Comparison of ENCODE assay signal across 18 cellular contexts in genomic region chr9:101578378-101578777, GRCh38. TPM values are rescaled to one million over a fixed set of nuclear protein-coding genes. Genes with fewer than 3 reads are reported as not detected.
DNase-seq lines count a peak whose midpoint lies in the region; ATAC-seq and TF ChIP-seq lines count a peak whose summit lies in the region.
"Had no signal": no experiment of that assay in that cellular context is flagged by ENCODE, and none has a peak within 500 bp of the region (broad histone marks: within the 10 kb centered on the region; RNA-seq: fewer than 3 reads in every experiment).

No MANE protein-coding gene starts in this region.

- TF ChIP-seq CTCF in mesothelial cell of epicardium (IDR thresholded peaks at IDR 0.05; ENCODE audit: unreplicated experiment) (no peak), glutamatergic neuron (IDR thresholded peaks at IDR 0.05; ENCODE audit: partially characterized antibody, unreplicated experiment) (no peak)

- peaks cover 21% of the 10 kb centered on the region for H3K4me1 Mint-ChIP-seq in activated T-cell treated with anti-CD3 and anti-CD28 coated beads, Interleukin-2, amount 50 U/mL, for 72 hours (ENCODE audit: low read depth)
- peaks cover 19% of the 10 kb centered on the region for H3K4me1 Mint-ChIP-seq in stimulated activated memory B cell treated with anti-CD40 and anti-IgM and Interleukin-4, amounts not matched to agents 10 μg/mL and 1 μg/mL and 100 μg/mL, for 72 hours
- peaks cover 4% of the 10 kb centered on the region for H3K4me1 Mint-ChIP-seq in mesothelial cell of epicardium
- H3K4me1 Mint-ChIP-seq in glutamatergic neuron (ENCODE audit: low read depth, unreplicated experiment) = no peaks in the 10 kb centered on the region

- H3K27me3 Mint-ChIP-seq in activated T-cell treated with anti-CD3 and anti-CD28 coated beads, Interleukin-2, amount 50 U/mL, for 72 hours (ENCODE audit: low read depth) = no peaks in the 10 kb centered on the region
- no peaks in the 10 kb centered on the region for H3K27me3 Mint-ChIP-seq in stimulated activated memory B cell treated with anti-CD40 and anti-IgM and Interleukin-4, amounts not matched to agents 10 μg/mL and 1 μg/mL and 100 μg/mL, for 72 hours
- H3K27me3 Mint-ChIP-seq in mesothelial cell of epicardium (ENCODE audit: low read depth) = no peaks in the 10 kb centered on the region
- no peaks in the 10 kb centered on the region for H3K27me3 Mint-ChIP-seq in glutamatergic neuron (ENCODE audit: unreplicated experiment)
- H3K27me3 Mint-ChIP-seq: activated naive CD8-positive, alpha-beta T cell treated with anti-CD3 and anti-CD28 coated beads, Interleukin-2, amount 10 ng/mL, durations not matched to agents 7 days and 5 days had no signal

- ATAC-seq in activated T-cell treated with anti-CD3 and anti-CD28 coated beads, Interleukin-2, amount 50 U/mL, for 72 hours (replicated peaks in 1 of 2) = no peak
- ATAC-seq in HG03025 (IDR thresholded peaks at IDR 0.05; ENCODE audit: low FRiP score, unreplicated experiment) = peak; percentile 73
- ATAC-seq in stimulated activated memory B cell treated with anti-CD40 and anti-IgM and Interleukin-4, amounts not matched to agents 10 μg/mL and 1 μg/mL and 100 μg/mL, for 72 hours = peak; percentile 78
- ATAC-seq: lower lobe of right lung, psoas muscle had no signal

- peaks cover 0 to 2% of the 10 kb centered on the region in 2 donors for H3K36me3 Mint-ChIP-seq in activated T-cell treated with anti-CD3 and anti-CD28 coated beads, Interleukin-2, amount 50 U/mL, for 72 hours (ENCODE audit: insufficient read depth in 2 of 2)
- peaks cover 4% of the 10 kb centered on the region for H3K36me3 Mint-ChIP-seq in stimulated activated memory B cell treated with anti-CD40 and anti-IgM and Interleukin-4, amounts not matched to agents 10 μg/mL and 1 μg/mL and 100 μg/mL, for 72 hours
- H3K36me3 Mint-ChIP-seq in mesothelial cell of epicardium (no peaks in the 10 kb centered on the region), glutamatergic neuron (ENCODE audit: unreplicated experiment) (no peaks in the 10 kb centered on the region)

- peak overlapping the region; percentile 45 for H3K27ac Mint-ChIP-seq in activated T-cell treated with anti-CD3 and anti-CD28 coated beads, Interleukin-2, amount 50 U/mL, for 72 hours
- peak overlapping the region; percentile 36 for H3K27ac Mint-ChIP-seq in stimulated activated memory B cell treated with anti-CD40 and anti-IgM and Interleukin-4, amounts not matched to agents 10 μg/mL and 1 μg/mL and 100 μg/mL, for 72 hours
- H3K27ac Mint-ChIP-seq in mesothelial cell of epicardium (no peak overlapping the region), glutamatergic neuron (ENCODE audit: unreplicated experiment) (no peak overlapping the region)
- H3K27ac Mint-ChIP-seq: activated naive CD8-positive, alpha-beta T cell treated with anti-CD3 and anti-CD28 coated beads, Interleukin-2, amount 10 ng/mL, durations not matched to agents 7 days and 5 days had no signal

- no peak for DNase-seq in activated T-cell treated with anti-CD3 and anti-CD28 coated beads, Interleukin-2, amount 50 U/mL, for 72 hours
- DNase-seq in activated T-cell treated with anti-CD3 and anti-CD28 coated beads for 4 hours (no peak), NOMO-1 treated with dmso at 0.1 percent for 144 hours (lab: John Stamatoyannopoulos, UW; ENCODE audit: unreplicated experiment) (peak; percentile 16), middle frontal gyrus (ENCODE audit: extremely low spot score, low spot score) (no peak), mesothelial cell of epicardium (ENCODE audit: low spot score in 2 of 2, unreplicated experiment in 2 of 2) (no peak), glutamatergic neuron (no peak)
- DNase-seq: activated CD4-positive, alpha-beta T cell treated with anti-CD3 and anti-CD28 coated beads, Interleukin-2, amount 50 U/mL, for 1 hour; activated naive CD8-positive, alpha-beta T cell treated with anti-CD3 and anti-CD28 coated beads, Interleukin-2, amount 10 ng/mL, durations not matched to agents 7 days and 5 days; DMS79 treated with DMSO at 0.1 percent for 48 hours; dorsolateral prefrontal cortex; lower lobe of right lung; NCI-H2029; psoas muscle; thyroid gland had no signal

- peaks cover 0 to 1% of the 10 kb centered on the region in 2 donors for H3K9me3 Mint-ChIP-seq in activated T-cell treated with anti-CD3 and anti-CD28 coated beads, Interleukin-2, amount 50 U/mL, for 72 hours
- H3K9me3 Mint-ChIP-seq in stimulated activated memory B cell treated with anti-CD40 and anti-IgM and Interleukin-4, amounts not matched to agents 10 μg/mL and 1 μg/mL and 100 μg/mL, for 72 hours = no peaks in the 10 kb centered on the region
- H3K9me3 Mint-ChIP-seq in mesothelial cell of epicardium = no peaks in the 10 kb centered on the region
- peaks cover 3% of the 10 kb centered on the region for H3K9me3 Mint-ChIP-seq in glutamatergic neuron (ENCODE audit: unreplicated experiment)
- H3K9me3 Mint-ChIP-seq: activated naive CD8-positive, alpha-beta T cell treated with anti-CD3 and anti-CD28 coated beads, Interleukin-2, amount 10 ng/mL, durations not matched to agents 7 days and 5 days had no signal

- no peak overlapping the region for H3K4me3 Mint-ChIP-seq in activated T-cell treated with anti-CD3 and anti-CD28 coated beads, Interleukin-2, amount 50 U/mL, for 72 hours
- no peak overlapping the region for H3K4me3 Mint-ChIP-seq in stimulated activated memory B cell treated with anti-CD40 and anti-IgM and Interleukin-4, amounts not matched to agents 10 μg/mL and 1 μg/mL and 100 μg/mL, for 72 hours
- H3K4me3 Mint-ChIP-seq in mesothelial cell of epicardium (no peak overlapping the region), glutamatergic neuron (ENCODE audit: unreplicated experiment) (no peak overlapping the region)
- H3K4me3 Mint-ChIP-seq: activated naive CD8-positive, alpha-beta T cell treated with anti-CD3 and anti-CD28 coated beads, Interleukin-2, amount 10 ng/mL, durations not matched to agents 7 days and 5 days had no signal

RNA-seq across cellular contexts. Expression of gene PPP3R2, which starts 16.4 kb away (rescaled TPM):
- not detected for total RNA-seq in activated T-cell treated with anti-CD3 and anti-CD28 coated beads, Interleukin-2, amount 50 U/mL, for 72 hours
- 0.34 to 0.38 TPM (median 0.34 TPM) in 3 replicates for total RNA-seq in mesothelial cell of epicardium
- total RNA-seq in glutamatergic neuron (ENCODE audit: unreplicated experiment) = not detected
- total RNA-seq: A673; activated naive CD8-positive, alpha-beta T cell treated with anti-CD3 and anti-CD28 coated beads, Interleukin-2, amount 10 ng/mL, durations not matched to agents 7 days and 5 days; lower lobe of right lung; psoas muscle; SJSA1 had no signal

RNA-seq across cellular contexts. Expression of gene RNF20, which starts 44.7 kb away (rescaled TPM):
- total RNA-seq in activated T-cell treated with anti-CD3 and anti-CD28 coated beads, Interleukin-2, amount 50 U/mL, for 72 hours = 10 to 100 TPM; 37.5 to 42.8 TPM
- total RNA-seq in mesothelial cell of epicardium (49.0 to 55.5 TPM (median 53.9 TPM) in 3 replicates), glutamatergic neuron (ENCODE audit: unreplicated experiment) (65.5 TPM)

Comparison
In these comparisons a context has a peak if more than half of its experiments do, and no peak if none do; other contexts are left out.
1. ATAC-seq: peak in HG03025 (single experiment) and stimulated activated memory B cell treated with anti-CD40 and anti-IgM and Interleukin-4, amounts not matched to agents 10 μg/mL and 1 μg/mL and 100 μg/mL, for 72 hours (single experiment); none in activated T-cell treated with anti-CD3 and anti-CD28 coated beads, Interleukin-2, amount 50 U/mL, for 72 hours (0 of 2).
2. H3K27ac Mint-ChIP-seq: peak in activated T-cell treated with anti-CD3 and anti-CD28 coated beads, Interleukin-2, amount 50 U/mL, for 72 hours (single experiment) and stimulated activated memory B cell treated with anti-CD40 and anti-IgM and Interleukin-4, amounts not matched to agents 10 μg/mL and 1 μg/mL and 100 μg/mL, for 72 hours (single experiment); none in mesothelial cell of epicardium (single experiment) and glutamatergic neuron (single experiment).